Comparison of ENCODE assay signal across 15 cellular contexts in the genomic region with DNA sequence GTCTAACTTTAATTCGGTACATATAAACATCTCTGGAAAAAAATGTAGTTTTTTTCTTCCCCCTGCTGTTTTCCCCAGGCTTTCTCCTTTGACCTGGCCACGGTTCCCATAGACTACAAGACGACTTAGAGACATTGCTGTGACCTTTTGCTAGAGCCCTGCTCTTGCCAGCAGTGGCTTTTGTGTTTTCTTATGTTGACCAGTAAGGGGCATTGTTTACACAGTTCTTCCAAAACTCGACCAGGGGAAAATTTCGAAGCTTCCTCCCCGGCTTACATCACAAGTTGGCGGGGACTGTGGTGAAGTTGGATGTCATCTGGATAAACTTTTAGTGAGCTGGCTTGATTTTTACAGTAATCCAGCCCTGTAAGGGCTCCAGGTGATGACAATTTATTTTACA. TPM values are rescaled to one million over a fixed set of nuclear protein-coding genes. Genes with fewer than 3 reads are reported as not detected.
DNase-seq lines count a peak whose midpoint lies in the region; TF ChIP-seq lines count a peak whose summit lies in the region.
"Had no signal": no experiment of that assay in that cellular context is flagged by ENCODE, and none has a peak within 500 bp of the region (broad histone marks: within the 10 kb centered on the region; RNA-seq: fewer than 3 reads in every experiment).

No MANE protein-coding gene starts in this region.

- WGBS in spleen, 5 donors = 36 to 57% (median 39%) methylated on average over 7 of the region's 7 CpGs
- WGBS in hepatocyte (ENCODE audit: low lambda C conversion rate, missing lambda C conversion rate) = 52% methylated on average over 7 of the region's 7 CpGs

- peaks cover 64% of the 10 kb centered on the region for H3K4me1 Mint-ChIP-seq in chondrocyte (ENCODE audit: low read depth)
- peaks cover 70% of the 10 kb centered on the region for H3K4me1 Mint-ChIP-seq in osteocyte (ENCODE audit: unreplicated experiment)

- H3K9me3 Mint-ChIP-seq in chondrocyte (ENCODE audit: low read depth) = peaks cover 5% of the 10 kb centered on the region
- peaks cover 4% of the 10 kb centered on the region for H3K9me3 Mint-ChIP-seq in osteocyte (ENCODE audit: unreplicated experiment)
- H3K9me3 Mint-ChIP-seq: activated naive CD4-positive, alpha-beta T cell treated with anti-CD3 and anti-CD28 coated beads, Interleukin-2, amount 10 ng/mL, durations not matched to agents 7 days and 5 days had no signal

- DNase-seq in GM13976 (ENCODE audit: low spot score) = no peak
- peak; percentile 39 for DNase-seq in MG63
- DNase-seq in chondrocyte (ENCODE audit: low spot score) = no peak
- no peak for DNase-seq in osteocyte (ENCODE audit: extremely low spot score, unreplicated experiment)
- no peak for DNase-seq in colonic mucosa
- no peak for DNase-seq in spleen
- DNase-seq in hepatocyte (ENCODE audit: low spot score) = no peak
- no peak for DNase-seq in GM20000 (ENCODE audit: low spot score)
- DNase-seq: activated naive CD4-positive, alpha-beta T cell treated with anti-CD3 and anti-CD28 coated beads, Interleukin-2, amount 10 ng/mL, durations not matched to agents 7 days and 5 days; NCI-H510A treated with DMSO at 0.1 percent for 48 hours had no signal

- no peak overlapping the region for H3K4me2 ChIP-seq in hepatocyte

- TF ChIP-seq POLR2A in spleen (IDR thresholded peaks at IDR 0.05) = no peak

- H2AFZ ChIP-seq in hepatocyte = no peak overlapping the region
- H2AFZ ChIP-seq: parathyroid adenoma had no signal

- H4K20me1 ChIP-seq in hepatocyte (ENCODE audit: insufficient read depth, poor library complexity, severe bottlenecking) = no peaks in the 10 kb centered on the region

- H3K4me3 Mint-ChIP-seq in chondrocyte (ENCODE audit: unreplicated experiment) (no peak overlapping the region), osteocyte (ENCODE audit: unreplicated experiment) (no peak overlapping the region)
- H3K4me3 Mint-ChIP-seq: activated naive CD4-positive, alpha-beta T cell treated with anti-CD3 and anti-CD28 coated beads, Interleukin-2, amount 10 ng/mL, durations not matched to agents 7 days and 5 days had no signal

- H3K4me3 ChIP-seq in MG63 (no peak overlapping the region), colonic mucosa (no peak overlapping the region), spleen (no peak overlapping the region), hepatocyte (no peak overlapping the region)
- H3K4me3 ChIP-seq: cardiac muscle cell, HAP-1 had no signal

- in situ Hi-C loops in GM13976 (cut with MboI; ENCODE audit: low sequenced_read_pairs, unreplicated experiment) = no loop called here

- H3K79me2 ChIP-seq in hepatocyte = no peaks in the 10 kb centered on the region
- H3K79me2 ChIP-seq: parathyroid adenoma had no signal

- H3K9ac ChIP-seq in colonic mucosa (ENCODE audit: low read depth in 2 of 2, low read length in 2 of 2) = no peak overlapping the region
- H3K9ac ChIP-seq: parathyroid adenoma had no signal

- H3K36me3 ChIP-seq in MG63 = no peaks in the 10 kb centered on the region
- no peaks in the 10 kb centered on the region for H3K36me3 ChIP-seq in colonic mucosa
- H3K36me3 ChIP-seq in spleen = no peaks in the 10 kb centered on the region
- H3K36me3 ChIP-seq in hepatocyte (replicated peaks; ENCODE audit: insufficient read depth, low read depth) = no peaks in the 10 kb centered on the region
- H3K36me3 ChIP-seq: HAP-1 had no signal

- H3K9me2 ChIP-seq in hepatocyte (replicated peaks; ENCODE audit: insufficient read depth) = no peaks in the 10 kb centered on the region

- H3K36me3 Mint-ChIP-seq in chondrocyte (ENCODE audit: low read depth) (no peaks in the 10 kb centered on the region), osteocyte (ENCODE audit: unreplicated experiment) (peaks cover 3% of the 10 kb centered on the region)
- H3K36me3 Mint-ChIP-seq: activated naive CD4-positive, alpha-beta T cell treated with anti-CD3 and anti-CD28 coated beads, Interleukin-2, amount 10 ng/mL, durations not matched to agents 7 days and 5 days had no signal

- peak; percentile 10 for TF ChIP-seq CTCF in GM13976 (IDR thresholded peaks at IDR 0.05; ENCODE audit: borderline replicate concordance, control extremely low read depth, extremely low read depth, insufficient read depth, missing control alignments)
- TF ChIP-seq CTCF in chondrocyte (IDR thresholded peaks at IDR 0.05) = peak; percentile 43
- TF ChIP-seq CTCF in osteocyte (IDR thresholded peaks at IDR 0.05) = no peak
- no peak for TF ChIP-seq CTCF in colonic mucosa (IDR thresholded peaks at IDR 0.05)
- peak in 1 of 11 experiments; percentile 5 for TF ChIP-seq CTCF in spleen (IDR thresholded peaks at IDR 0.05 in 8 of 11, conservative IDR thresholded peaks at IDR 0.05 in 3 of 11)
- TF ChIP-seq CTCF in hepatocyte (IDR thresholded peaks at IDR 0.05; ENCODE audit: poor library complexity) = no peak
- TF ChIP-seq CTCF in GM20000 (IDR thresholded peaks at IDR 0.05; ENCODE audit: extremely low read depth, missing control alignments) = no peak

- intact Hi-C loops in colonic mucosa (cut with DNase I) (no loop called here), spleen (cut with DNase I; ENCODE audit: low total_unique reads) (no loop called here)

- no peaks in the 10 kb centered on the region for H3K27me3 Mint-ChIP-seq in chondrocyte (ENCODE audit: low read depth)
- no peaks in the 10 kb centered on the region for H3K27me3 Mint-ChIP-seq in osteocyte (ENCODE audit: unreplicated experiment)

- H3K4me1 ChIP-seq in colonic mucosa (no peaks in the 10 kb centered on the region), spleen (no peaks in the 10 kb centered on the region), hepatocyte (ENCODE audit: insufficient read depth) (no peaks in the 10 kb centered on the region)
- H3K4me1 ChIP-seq: parathyroid adenoma had no signal

- H3K27me3 ChIP-seq in MG63 = no peaks in the 10 kb centered on the region
- H3K27me3 ChIP-seq in colonic mucosa = no peaks in the 10 kb centered on the region
- H3K27me3 ChIP-seq in spleen (replicated peaks in 1 of 7) = no peaks in the 10 kb centered on the region
- no peaks in the 10 kb centered on the region for H3K27me3 ChIP-seq in hepatocyte
- H3K27me3 ChIP-seq: cardiac muscle cell had no signal

- no peak overlapping the region for H3K27ac Mint-ChIP-seq in chondrocyte (ENCODE audit: unreplicated experiment)
- H3K27ac Mint-ChIP-seq in osteocyte (ENCODE audit: unreplicated experiment) = peak overlapping the region; percentile 73
- H3K27ac Mint-ChIP-seq: activated naive CD4-positive, alpha-beta T cell treated with anti-CD3 and anti-CD28 coated beads, Interleukin-2, amount 10 ng/mL, durations not matched to agents 7 days and 5 days had no signal

- H3K9me3 ChIP-seq in MG63 = no peaks in the 10 kb centered on the region
- no peaks in the 10 kb centered on the region for H3K9me3 ChIP-seq in colonic mucosa
- H3K9me3 ChIP-seq in spleen = no peaks in the 10 kb centered on the region
- no peaks in the 10 kb centered on the region for H3K9me3 ChIP-seq in hepatocyte (ENCODE audit: low read depth)
- H3K9me3 ChIP-seq: HAP-1 had no signal

- H3K27ac ChIP-seq in colonic mucosa (no peak overlapping the region), spleen (no peak overlapping the region), hepatocyte (no peak overlapping the region)
- H3K27ac ChIP-seq: cardiac muscle cell, parathyroid adenoma had no signal

RNA-seq across cellular contexts. Expression of gene CCDC160, which starts 9.3 kb away (rescaled TPM):
- total RNA-seq in MG63 (2014; rRNA removed; shearing (Covaris generic); ENCODE audit: low replicate concordance) = not detected in 2 replicates
- 0.70 to 1.6 TPM (median 0.87 TPM) in 3 replicates for total RNA-seq in chondrocyte
- 2.0 and 2.4 TPM in 2 replicates for total RNA-seq in osteocyte
- not detected for total RNA-seq in colonic mucosa
- total RNA-seq in spleen = under 1 TPM in 1 of 7 donors, not detected in 6; 0.69 TPM
- polyA plus RNA-seq in spleen = under 1 TPM; 0.15 to 0.46 (median 0.29) TPM
- 0.47 and 0.84 TPM in 2 replicates for total RNA-seq in hepatocyte
- 1.9 TPM in 1 of 2 replicates, not detected in the other for polyA plus RNA-seq in hepatocyte
- total RNA-seq: lung microvascular endothelial cell, Right ventricle myocardium inferior had no signal

Comparison
In these comparisons a context has a peak if more than half of its experiments do, and no peak if none do; other contexts are left out.
1. CTCF ChIP-seq: peak in GM13976 (single experiment) and chondrocyte (single experiment); none in osteocyte (single experiment), colonic mucosa (single experiment), hepatocyte (single experiment) and GM20000 (single experiment).